1 cellular context compared by ENCODE assay signal in the genomic region with DNA sequence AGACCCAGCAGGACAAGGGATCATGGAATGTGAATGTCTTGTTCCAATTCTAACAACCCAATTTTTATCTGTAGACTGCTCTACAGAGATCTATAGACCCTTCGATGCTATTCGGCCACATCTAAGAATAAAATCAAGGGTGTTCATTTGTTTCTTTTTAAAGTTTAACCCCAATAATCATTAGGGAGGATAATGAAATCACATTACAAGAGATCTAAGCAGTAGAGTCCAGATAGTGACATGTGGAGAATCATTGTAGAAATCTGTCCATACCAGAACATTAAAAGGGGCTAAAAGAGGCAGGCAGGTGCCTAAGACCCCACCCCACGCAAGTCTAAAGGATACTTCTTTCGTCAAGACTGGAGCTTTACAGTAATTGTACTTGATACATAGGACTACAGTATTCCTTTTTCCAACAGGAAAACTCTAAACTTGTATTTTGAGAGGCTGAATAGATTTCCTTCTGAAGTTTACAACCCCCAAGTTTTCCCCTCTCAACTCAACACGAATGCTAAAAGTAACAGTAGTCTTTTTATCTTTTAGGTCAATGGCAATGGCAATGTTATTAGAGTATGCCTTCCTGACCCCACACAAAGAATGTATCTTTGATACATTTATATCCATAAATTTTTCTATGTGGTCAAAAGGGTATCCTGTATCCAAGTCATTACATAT.
TF ChIP-seq lines count a peak whose summit lies in the region.

No MANE protein-coding gene starts in this region.

TF ChIP-seq in GM23338, 12 proteins besides CTCF, POLR2A, EP300 and RAD21 (continued from another document):
- TF ChIP-seq, protein P1, sequence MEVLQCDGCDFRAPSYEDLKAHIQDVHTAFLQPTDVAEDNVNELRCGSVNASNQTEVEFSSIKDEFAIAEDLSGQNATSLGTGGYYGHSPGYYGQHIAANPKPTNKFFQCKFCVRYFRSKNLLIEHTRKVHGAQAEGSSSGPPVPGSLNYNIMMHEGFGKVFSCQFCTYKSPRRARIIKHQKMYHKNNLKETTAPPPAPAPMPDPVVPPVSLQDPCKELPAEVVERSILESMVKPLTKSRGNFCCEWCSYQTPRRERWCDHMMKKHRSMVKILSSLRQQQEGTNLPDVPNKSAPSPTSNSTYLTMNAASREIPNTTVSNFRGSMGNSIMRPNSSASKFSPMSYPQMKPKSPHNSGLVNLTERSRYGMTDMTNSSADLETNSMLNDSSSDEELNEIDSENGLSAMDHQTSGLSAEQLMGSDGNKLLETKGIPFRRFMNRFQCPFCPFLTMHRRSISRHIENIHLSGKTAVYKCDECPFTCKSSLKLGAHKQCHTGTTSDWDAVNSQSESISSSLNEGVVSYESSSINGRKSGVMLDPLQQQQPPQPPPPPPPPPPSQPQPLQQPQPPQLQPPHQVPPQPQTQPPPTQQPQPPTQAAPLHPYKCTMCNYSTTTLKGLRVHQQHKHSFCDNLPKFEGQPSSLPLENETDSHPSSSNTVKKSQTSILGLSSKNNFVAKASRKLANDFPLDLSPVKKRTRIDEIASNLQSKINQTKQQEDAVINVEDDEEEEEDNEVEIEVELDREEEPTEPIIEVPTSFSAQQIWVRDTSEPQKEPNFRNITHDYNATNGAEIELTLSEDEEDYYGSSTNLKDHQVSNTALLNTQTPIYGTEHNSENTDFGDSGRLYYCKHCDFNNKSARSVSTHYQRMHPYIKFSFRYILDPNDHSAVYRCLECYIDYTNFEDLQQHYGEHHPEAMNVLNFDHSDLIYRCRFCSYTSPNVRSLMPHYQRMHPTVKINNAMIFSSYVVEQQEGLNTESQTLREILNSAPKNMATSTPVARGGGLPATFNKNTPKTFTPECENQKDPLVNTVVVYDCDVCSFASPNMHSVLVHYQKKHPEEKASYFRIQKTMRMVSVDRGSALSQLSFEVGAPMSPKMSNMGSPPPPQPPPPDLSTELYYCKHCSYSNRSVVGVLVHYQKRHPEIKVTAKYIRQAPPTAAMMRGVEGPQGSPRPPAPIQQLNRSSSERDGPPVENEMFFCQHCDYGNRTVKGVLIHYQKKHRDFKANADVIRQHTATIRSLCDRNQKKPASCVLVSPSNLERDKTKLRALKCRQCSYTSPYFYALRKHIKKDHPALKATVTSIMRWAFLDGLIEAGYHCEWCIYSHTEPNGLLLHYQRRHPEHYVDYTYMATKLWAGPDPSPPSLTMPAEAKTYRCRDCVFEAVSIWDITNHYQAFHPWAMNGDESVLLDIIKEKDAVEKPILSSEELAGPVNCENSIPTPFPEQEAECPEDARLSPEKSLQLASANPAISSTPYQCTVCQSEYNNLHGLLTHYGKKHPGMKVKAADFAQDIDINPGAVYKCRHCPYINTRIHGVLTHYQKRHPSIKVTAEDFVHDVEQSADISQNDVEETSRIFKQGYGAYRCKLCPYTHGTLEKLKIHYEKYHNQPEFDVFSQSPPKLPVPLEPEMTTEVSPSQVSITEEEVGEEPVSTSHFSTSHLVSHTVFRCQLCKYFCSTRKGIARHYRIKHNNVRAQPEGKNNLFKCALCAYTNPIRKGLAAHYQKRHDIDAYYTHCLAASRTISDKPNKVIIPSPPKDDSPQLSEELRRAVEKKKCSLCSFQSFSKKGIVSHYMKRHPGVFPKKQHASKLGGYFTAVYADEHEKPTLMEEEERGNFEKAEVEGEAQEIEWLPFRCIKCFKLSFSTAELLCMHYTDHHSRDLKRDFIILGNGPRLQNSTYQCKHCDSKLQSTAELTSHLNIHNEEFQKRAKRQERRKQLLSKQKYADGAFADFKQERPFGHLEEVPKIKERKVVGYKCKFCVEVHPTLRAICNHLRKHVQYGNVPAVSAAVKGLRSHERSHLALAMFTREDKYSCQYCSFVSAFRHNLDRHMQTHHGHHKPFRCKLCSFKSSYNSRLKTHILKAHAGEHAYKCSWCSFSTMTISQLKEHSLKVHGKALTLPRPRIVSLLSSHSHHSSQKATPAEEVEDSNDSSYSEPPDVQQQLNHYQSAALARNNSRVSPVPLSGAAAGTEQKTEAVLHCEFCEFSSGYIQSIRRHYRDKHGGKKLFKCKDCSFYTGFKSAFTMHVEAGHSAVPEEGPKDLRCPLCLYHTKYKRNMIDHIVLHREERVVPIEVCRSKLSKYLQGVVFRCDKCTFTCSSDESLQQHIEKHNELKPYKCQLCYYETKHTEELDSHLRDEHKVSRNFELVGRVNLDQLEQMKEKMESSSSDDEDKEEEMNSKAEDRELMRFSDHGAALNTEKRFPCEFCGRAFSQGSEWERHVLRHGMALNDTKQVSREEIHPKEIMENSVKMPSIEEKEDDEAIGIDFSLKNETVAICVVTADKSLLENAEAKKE (CRISPR knock-in tag; IDR thresholded peaks at IDR 0.05): no peak
- TF ChIP-seq POLR2AphosphoS5 (IDR thresholded peaks at IDR 0.05; ENCODE audit: low read depth) (no peak), JUNB (IDR thresholded peaks at IDR 0.05; ENCODE audit: unreplicated experiment) (no peak), NANOG (IDR thresholded peaks at IDR 0.05; ENCODE audit: borderline replicate concordance) (no peak), EZH2phosphoT487 (IDR thresholded peaks at IDR 0.05; ENCODE audit: unreplicated experiment) (no peak), ZNF331 (CRISPR knock-in tag; IDR thresholded peaks at IDR 0.05; ENCODE audit: low read depth) (no peak), ZNF114 (CRISPR knock-in tag; IDR thresholded peaks at IDR 0.05) (no peak), CREB1 (CRISPR knock-in tag; IDR thresholded peaks at IDR 0.05; ENCODE audit: low read depth) (no peak), STAT1 (IDR thresholded peaks at IDR 0.05; ENCODE audit: unreplicated experiment) (no peak), EZH2 (IDR thresholded peaks at IDR 0.05; ENCODE audit: low read depth, unreplicated experiment) (no peak)
- TF ChIP-seq, protein P2, sequence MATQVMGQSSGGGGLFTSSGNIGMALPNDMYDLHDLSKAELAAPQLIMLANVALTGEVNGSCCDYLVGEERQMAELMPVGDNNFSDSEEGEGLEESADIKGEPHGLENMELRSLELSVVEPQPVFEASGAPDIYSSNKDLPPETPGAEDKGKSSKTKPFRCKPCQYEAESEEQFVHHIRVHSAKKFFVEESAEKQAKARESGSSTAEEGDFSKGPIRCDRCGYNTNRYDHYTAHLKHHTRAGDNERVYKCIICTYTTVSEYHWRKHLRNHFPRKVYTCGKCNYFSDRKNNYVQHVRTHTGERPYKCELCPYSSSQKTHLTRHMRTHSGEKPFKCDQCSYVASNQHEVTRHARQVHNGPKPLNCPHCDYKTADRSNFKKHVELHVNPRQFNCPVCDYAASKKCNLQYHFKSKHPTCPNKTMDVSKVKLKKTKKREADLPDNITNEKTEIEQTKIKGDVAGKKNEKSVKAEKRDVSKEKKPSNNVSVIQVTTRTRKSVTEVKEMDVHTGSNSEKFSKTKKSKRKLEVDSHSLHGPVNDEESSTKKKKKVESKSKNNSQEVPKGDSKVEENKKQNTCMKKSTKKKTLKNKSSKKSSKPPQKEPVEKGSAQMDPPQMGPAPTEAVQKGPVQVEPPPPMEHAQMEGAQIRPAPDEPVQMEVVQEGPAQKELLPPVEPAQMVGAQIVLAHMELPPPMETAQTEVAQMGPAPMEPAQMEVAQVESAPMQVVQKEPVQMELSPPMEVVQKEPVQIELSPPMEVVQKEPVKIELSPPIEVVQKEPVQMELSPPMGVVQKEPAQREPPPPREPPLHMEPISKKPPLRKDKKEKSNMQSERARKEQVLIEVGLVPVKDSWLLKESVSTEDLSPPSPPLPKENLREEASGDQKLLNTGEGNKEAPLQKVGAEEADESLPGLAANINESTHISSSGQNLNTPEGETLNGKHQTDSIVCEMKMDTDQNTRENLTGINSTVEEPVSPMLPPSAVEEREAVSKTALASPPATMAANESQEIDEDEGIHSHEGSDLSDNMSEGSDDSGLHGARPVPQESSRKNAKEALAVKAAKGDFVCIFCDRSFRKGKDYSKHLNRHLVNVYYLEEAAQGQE (IDR thresholded peaks at IDR 0.05; ENCODE audit: unreplicated experiment): no peak
